Comparison of ENCODE assay signal across 1 cellular context in genomic region chr1:7303554-7304347, GRCh38.
TF ChIP-seq lines count a peak whose summit lies in the region.

No MANE protein-coding gene starts in this region.

TF ChIP-seq in H1, 55 proteins besides CTCF, POLR2A, EP300 and RAD21:
- TF ChIP-seq, protein P1, sequence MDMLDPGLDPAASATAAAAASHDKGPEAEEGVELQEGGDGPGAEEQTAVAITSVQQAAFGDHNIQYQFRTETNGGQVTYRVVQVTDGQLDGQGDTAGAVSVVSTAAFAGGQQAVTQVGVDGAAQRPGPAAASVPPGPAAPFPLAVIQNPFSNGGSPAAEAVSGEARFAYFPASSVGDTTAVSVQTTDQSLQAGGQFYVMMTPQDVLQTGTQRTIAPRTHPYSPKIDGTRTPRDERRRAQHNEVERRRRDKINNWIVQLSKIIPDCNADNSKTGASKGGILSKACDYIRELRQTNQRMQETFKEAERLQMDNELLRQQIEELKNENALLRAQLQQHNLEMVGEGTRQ (IDR thresholded peaks at IDR 0.05; ENCODE audit: low read length): no peak
- TF ChIP-seq BCL11A (IDR thresholded peaks at IDR 0.05; ENCODE audit: low read depth in 2 of 2, low read length in 2 of 2) (no peak), HDAC6 (IDR thresholded peaks at IDR 0.05; ENCODE audit: low read depth, low read length) (no peak), PHF8 (conservative IDR thresholded peaks at IDR 0.05; ENCODE audit: low read depth, low read length) (no peak), SUZ12 (IDR thresholded peaks at IDR 0.05; ENCODE audit: low read length) (no peak), CTBP2 (IDR thresholded peaks at IDR 0.05; ENCODE audit: borderline replicate concordance, insufficient read depth, insufficient read length, low read length) (no peak), BRCA1 (IDR thresholded peaks at IDR 0.05; ENCODE audit: low read depth, low read length) (no peak)
- TF ChIP-seq, protein P2, sequence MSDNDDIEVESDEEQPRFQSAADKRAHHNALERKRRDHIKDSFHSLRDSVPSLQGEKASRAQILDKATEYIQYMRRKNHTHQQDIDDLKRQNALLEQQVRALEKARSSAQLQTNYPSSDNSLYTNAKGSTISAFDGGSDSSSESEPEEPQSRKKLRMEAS (IDR thresholded peaks at IDR 0.05): no peak
TF ChIP-seq in H1: peak in this region for 0.
